Comparison of ENCODE assay signal across 12 cellular contexts in the genomic region with DNA sequence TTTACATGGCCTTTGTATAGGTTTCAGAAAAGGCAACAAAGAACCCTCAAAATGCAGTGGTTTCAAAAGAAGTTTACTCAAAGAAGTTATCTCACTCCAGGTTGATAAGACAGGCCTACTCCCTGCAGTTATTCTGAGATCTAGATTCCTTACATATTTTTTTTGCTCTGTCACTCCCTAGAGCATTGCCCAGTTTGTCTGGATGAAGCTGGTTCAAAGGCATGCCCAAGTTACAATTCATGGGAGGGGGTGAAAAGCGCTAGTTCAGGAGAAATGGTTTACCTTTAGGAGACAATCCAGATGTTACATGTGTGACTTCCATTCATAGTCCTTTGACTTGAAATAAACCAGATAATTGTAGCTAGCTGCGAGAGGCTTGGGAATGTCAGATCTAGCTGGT.
"Had no signal": no experiment of that assay in that cellular context is flagged by ENCODE, and none has a peak within 500 bp of the region (broad histone marks: within the 10 kb centered on the region; RNA-seq: fewer than 3 reads in every experiment).

No MANE protein-coding gene starts in this region.

- H3K9me3 ChIP-seq: adrenal gland, tibial artery had no signal

- H3K27ac ChIP-seq: adrenal gland, tibial artery had no signal

- H3K36me3 Mint-ChIP-seq: activated naive CD4-positive, alpha-beta T cell treated with anti-CD3 and anti-CD28 coated beads, Interleukin-2, amount 10 ng/mL, durations not matched to agents 7 days and 5 days; brain; stimulated activated memory B cell treated with anti-CD40 and anti-IgM and Interleukin-4, amounts not matched to agents 10 μg/mL and 1 μg/mL and 100 μg/mL, for 72 hours had no signal

- DNase-seq: activated CD4-positive, CD25-positive, alpha-beta regulatory T cell; activated naive CD4-positive, alpha-beta T cell treated with anti-CD3 and anti-CD28 coated beads, Interleukin-2, amount 10 ng/mL, durations not matched to agents 7 days and 5 days; adrenal gland; effector memory CD8-positive, alpha-beta T cell; T-helper 2 cell; tibial artery had no signal

- H3K27ac Mint-ChIP-seq: activated naive CD4-positive, alpha-beta T cell treated with anti-CD3 and anti-CD28 coated beads, Interleukin-2, amount 10 ng/mL, durations not matched to agents 7 days and 5 days; activated T-helper 2 cell treated with anti-CD3 and anti-CD28 coated beads, Interferon-gamma antibody, Interleukin-2, Interleukin-4, amounts not matched to agents 10 μg/mL and 5 μg/mL and 100 μg/mL, durations not matched to agents 14 hours and 24 hours and 36 hours; brain; dendritic cell treated with granulocyte-macrophage colony-stimulating factor and Interleukin-4, amounts not matched to agents 40 ng/mL and 50 ng/mL, for 4 days; effector memory CD8-positive, alpha-beta T cell; stimulated activated memory B cell treated with anti-CD40 and anti-IgM and Interleukin-4, amounts not matched to agents 10 μg/mL and 1 μg/mL and 100 μg/mL, for 72 hours had no signal

- H3K27me3 Mint-ChIP-seq: activated naive CD4-positive, alpha-beta T cell treated with anti-CD3 and anti-CD28 coated beads, Interleukin-2, amount 10 ng/mL, durations not matched to agents 7 days and 5 days; dendritic cell treated with granulocyte-macrophage colony-stimulating factor and Interleukin-4, amounts not matched to agents 40 ng/mL and 50 ng/mL, for 4 days; stimulated activated memory B cell treated with anti-CD40 and anti-IgM and Interleukin-4, amounts not matched to agents 10 μg/mL and 1 μg/mL and 100 μg/mL, for 72 hours had no signal

- H3K9me3 Mint-ChIP-seq: activated naive CD4-positive, alpha-beta T cell treated with anti-CD3 and anti-CD28 coated beads, Interleukin-2, amount 10 ng/mL, durations not matched to agents 7 days and 5 days; activated T-helper 2 cell treated with anti-CD3 and anti-CD28 coated beads, Interferon-gamma antibody, Interleukin-2, Interleukin-4, amounts not matched to agents 10 μg/mL and 5 μg/mL and 100 μg/mL, durations not matched to agents 14 hours and 24 hours and 36 hours; brain; neural crest cell; stimulated activated memory B cell treated with anti-CD40 and anti-IgM and Interleukin-4, amounts not matched to agents 10 μg/mL and 1 μg/mL and 100 μg/mL, for 72 hours had no signal

- H3K27me3 ChIP-seq: adrenal gland, tibial artery had no signal

- H3K4me1 ChIP-seq: adrenal gland, tibial artery had no signal

- ATAC-seq: effector memory CD8-positive, alpha-beta T cell; left lobe of liver; stimulated activated memory B cell treated with anti-CD40 and anti-IgM and Interleukin-4, amounts not matched to agents 10 μg/mL and 1 μg/mL and 100 μg/mL, for 72 hours had no signal

- H3K4me3 ChIP-seq: adrenal gland, tibial artery had no signal

- H3K36me3 ChIP-seq: adrenal gland, tibial artery had no signal

- H3K4me3 Mint-ChIP-seq: activated naive CD4-positive, alpha-beta T cell treated with anti-CD3 and anti-CD28 coated beads, Interleukin-2, amount 10 ng/mL, durations not matched to agents 7 days and 5 days; brain; dendritic cell treated with granulocyte-macrophage colony-stimulating factor and Interleukin-4, amounts not matched to agents 40 ng/mL and 50 ng/mL, for 4 days; effector memory CD8-positive, alpha-beta T cell; neural crest cell; stimulated activated memory B cell treated with anti-CD40 and anti-IgM and Interleukin-4, amounts not matched to agents 10 μg/mL and 1 μg/mL and 100 μg/mL, for 72 hours had no signal

- H3K4me1 Mint-ChIP-seq: activated naive CD4-positive, alpha-beta T cell treated with anti-CD3 and anti-CD28 coated beads, Interleukin-2, amount 10 ng/mL, durations not matched to agents 7 days and 5 days; neural crest cell; stimulated activated memory B cell treated with anti-CD40 and anti-IgM and Interleukin-4, amounts not matched to agents 10 μg/mL and 1 μg/mL and 100 μg/mL, for 72 hours had no signal
